15 cellular contexts compared by ENCODE assay signal in genomic region chr12:101772019-101772774, GRCh38. TPM values are rescaled to one million over a fixed set of nuclear protein-coding genes. Genes with fewer than 3 reads are reported as not detected.
DNase-seq lines count a peak whose midpoint lies in the region; ATAC-seq, FAIRE-seq and TF ChIP-seq lines count a peak whose summit lies in the region.
"Had no signal": no experiment of that assay in that cellular context is flagged by ENCODE, and none has a peak within 500 bp of the region (broad histone marks: within the 10 kb centered on the region; RNA-seq: fewer than 3 reads in every experiment).

No MANE protein-coding gene starts in this region.

- TF ChIP-seq POLR2A in GM12891 (IDR thresholded peaks at IDR 0.05; ENCODE audit: low read depth, low read length) = no peak

- H3K27me3 Mint-ChIP-seq in WTC11 (ENCODE audit: low read depth) = no peaks in the 10 kb centered on the region

- no peak overlapping the region for H3K4me3 Mint-ChIP-seq in WTC11
- H3K4me3 Mint-ChIP-seq: activated naive CD4-positive, alpha-beta T cell treated with anti-CD3 and anti-CD28 coated beads for 36 hours; nephron had no signal

- H3K27ac Mint-ChIP-seq in WTC11 = no peak overlapping the region
- H3K27ac Mint-ChIP-seq: activated naive CD4-positive, alpha-beta T cell treated with anti-CD3 and anti-CD28 coated beads for 36 hours; nephron had no signal

- peaks cover 12% of the 10 kb centered on the region for H3K36me3 Mint-ChIP-seq in WTC11

- FAIRE-seq in GM12891 (lab: Jason Lieb, UNC) = peak; percentile 31

- H3K27ac ChIP-seq in VCaP = peak overlapping the region; percentile 86
- H3K27ac ChIP-seq: sigmoid colon had no signal

- no peaks in the 10 kb centered on the region for H3K9me3 Mint-ChIP-seq in WTC11
- H3K9me3 Mint-ChIP-seq: activated naive CD4-positive, alpha-beta T cell treated with anti-CD3 and anti-CD28 coated beads for 36 hours; nephron had no signal

- POLR2A ChIA-PET in WTC11 (lab: Charles Lee) = no interaction called here

- DNase-seq in GM12891 (ENCODE audit: insufficient read length, low spot score) (no peak), MV-4-11 (lab: John Stamatoyannopoulos, UW) (peak; percentile 84), occipital lobe (lab: John Stamatoyannopoulos, UW) (peak; percentile 16), glomerular visceral epithelial cell (ENCODE audit: extremely low spot score) (no peak), NCI-H128 (lab: John Stamatoyannopoulos, UW; ENCODE audit: unreplicated experiment) (no peak), WTC11 (ENCODE audit: low spot score) (no peak)
- DNase-seq: activated CD4-positive, alpha-beta T cell treated with anti-CD3 and anti-CD28 coated beads, Interleukin-2, amount 50 U/mL, for 1 hour; activated naive CD4-positive, alpha-beta T cell treated with anti-CD3 and anti-CD28 coated beads for 36 hours; erythroblast; left ventricle myocardium superior; NCI-H2029; sigmoid colon; SK-N-SH had no signal

- TF ChIP-seq CTCF in VCaP (conservative IDR thresholded peaks at IDR 0.05) = no peak
- TF ChIP-seq CTCF in WTC11 (IDR thresholded peaks at IDR 0.05) = no peak

- ATAC-seq in WTC11 = no peak
- ATAC-seq: left ventricle myocardium superior had no signal

- no peaks in the 10 kb centered on the region for H3K4me1 Mint-ChIP-seq in WTC11
- H3K4me1 Mint-ChIP-seq: nephron had no signal

- CTCF ChIA-PET in WTC11 (lab: Charles Lee) = interaction anchor here (0.7 to 3.1 kb wide), 4 partner anchors 13 to 365 kb away, joined by 3 to 71 read pairs (median 29); partner anchors contain the start of genes ARL1 and GNPTAB

TF ChIP-seq in GM12891, 5 proteins besides CTCF, POLR2A, EP300 and RAD21:
- TF ChIP-seq POLR2AphosphoS5 (IDR thresholded peaks at IDR 0.05; ENCODE audit: low read depth, low read length) = 0 out of 2 replicates have a peak, but pooled peaks have one; percentile 29
- no peak for TF ChIP-seq SPI1 (IDR thresholded peaks at IDR 0.05; ENCODE audit: low read depth, low read length)

TF ChIP-seq in WTC11, 78 proteins besides CTCF, POLR2A, EP300 and RAD21:
- TF ChIP-seq FOXP1 (CRISPR knock-in tag; IDR thresholded peaks at IDR 0.05; ENCODE audit: borderline replicate concordance) (no peak), ZNF219 (CRISPR knock-in tag; IDR thresholded peaks at IDR 0.05; ENCODE audit: borderline replicate concordance) (no peak), OVOL2 (CRISPR knock-in tag; IDR thresholded peaks at IDR 0.05; ENCODE audit: borderline replicate concordance) (no peak), PREB (CRISPR knock-in tag; IDR thresholded peaks at IDR 0.05; ENCODE audit: borderline replicate concordance) (no peak), KAT7 (CRISPR knock-in tag; IDR thresholded peaks at IDR 0.05; ENCODE audit: borderline replicate concordance) (no peak), ZBTB43 (CRISPR knock-in tag; IDR thresholded peaks at IDR 0.05) (no peak), E2F5 (CRISPR knock-in tag; IDR thresholded peaks at IDR 0.05) (no peak), NFE2L1 (CRISPR knock-in tag; IDR thresholded peaks at IDR 0.05) (no peak), ZNF416 (CRISPR knock-in tag; IDR thresholded peaks at IDR 0.05) (no peak), ELF4 (CRISPR knock-in tag; IDR thresholded peaks at IDR 0.05; ENCODE audit: low read depth) (no peak), ZNF281 (CRISPR knock-in tag; IDR thresholded peaks at IDR 0.05) (no peak), USF1 (CRISPR knock-in tag; IDR thresholded peaks at IDR 0.05) (no peak), TCF7 (CRISPR knock-in tag; IDR thresholded peaks at IDR 0.05; ENCODE audit: low read depth) (no peak), CREM (CRISPR knock-in tag; IDR thresholded peaks at IDR 0.05) (no peak), NFATC4 (CRISPR knock-in tag; IDR thresholded peaks at IDR 0.05) (no peak), MYBL2 (CRISPR knock-in tag; IDR thresholded peaks at IDR 0.05) (no peak), TEAD1 (CRISPR knock-in tag; IDR thresholded peaks at IDR 0.05) (no peak), CBFB (CRISPR knock-in tag; IDR thresholded peaks at IDR 0.05; ENCODE audit: low read depth) (no peak)

RNA-seq across cellular contexts. Expression of gene SYCP3, which starts 32.9 kb away (rescaled TPM):
- polyA plus RNA-seq in GM12891 (2012; ENCODE audit: low read depth, missing spikeins) = 0.31 TPM
- total RNA-seq in occipital lobe (0.47 TPM), WTC11 (2021) (0.15 TPM in 1 of 3 replicates, not detected in the others)
- total RNA-seq: activated naive CD4-positive, alpha-beta T cell treated with anti-CD3 and anti-CD28 coated beads for 36 hours; left ventricle myocardium superior had no signal

RNA-seq across cellular contexts. Expression of gene GNPTAB, which starts 58.6 kb away (rescaled TPM):
- polyA plus RNA-seq in GM12891 (2012; ENCODE audit: low read depth, missing spikeins) = 12.4 TPM
- total RNA-seq in occipital lobe = 138 TPM
- 22.5 to 25.4 TPM (median 24.4 TPM) in 3 replicates for total RNA-seq in WTC11 (2021)

Comparison
In these comparisons a context has a peak if more than half of its experiments do, and no peak if none do; other contexts are left out.
1. DNase-seq: peak in MV-4-11 (single experiment) and occipital lobe (single experiment); none in GM12891 (single experiment), glomerular visceral epithelial cell (single experiment), NCI-H128 (single experiment) and WTC11 (single experiment).